28 cellular contexts compared by ENCODE assay signal in the genomic region with DNA sequence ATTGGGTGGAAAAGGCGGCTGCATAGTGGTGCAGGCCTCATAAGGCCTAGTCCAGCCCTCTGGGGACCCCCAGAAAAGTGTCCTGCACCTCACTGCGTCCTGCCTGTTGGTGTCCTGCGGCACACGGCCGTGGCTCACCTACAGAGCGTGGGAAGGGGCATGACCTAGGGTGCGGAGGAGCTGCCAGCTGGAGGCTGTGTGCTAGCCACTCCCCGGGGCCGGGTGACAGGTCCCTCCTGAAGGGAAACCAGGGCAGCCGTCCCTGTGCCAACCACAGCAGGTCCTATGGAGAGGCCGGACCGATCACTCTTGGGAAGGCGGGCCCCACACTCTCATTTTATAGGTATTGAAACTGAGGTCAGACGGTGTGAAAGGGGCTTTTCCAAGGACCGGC.
A peak's percentile ranks its signal among the peaks of the same experiment; 100 is the strongest.
DNase-seq lines count a peak whose midpoint lies in the region; ATAC-seq and TF ChIP-seq lines count a peak whose summit lies in the region.
"Had no signal": no experiment of that assay in that cellular context is flagged by ENCODE, and none has a peak within 500 bp of the region (broad histone marks: within the 10 kb centered on the region; RNA-seq: fewer than 3 reads in every experiment).

No MANE protein-coding gene starts in this region.

- no peaks in the 10 kb centered on the region for H3K27me3 Mint-ChIP-seq in stimulated activated naive CD8-positive, alpha-beta T cell treated with anti-CD3 and anti-CD28 coated beads, Interleukin-15, amount 100 ng/mL, for 72 hours
- no peaks in the 10 kb centered on the region for H3K27me3 Mint-ChIP-seq in activated T-helper 17 cell treated with anti-CD3 and anti-CD28 coated beads, Interleukin-2, amount 50 U/mL, for 72 hours
- H3K27me3 Mint-ChIP-seq in osteocyte (ENCODE audit: unreplicated experiment) (no peaks in the 10 kb centered on the region), immature natural killer cell (ENCODE audit: low read depth in 3 of 3) (peaks cover 0 to 4% (median 2%) of the 10 kb centered on the region in 3 donors)
- H3K27me3 Mint-ChIP-seq: CD4-positive, CD25-positive, alpha-beta regulatory T cell had no signal

- H3K27ac Mint-ChIP-seq in stimulated activated naive CD8-positive, alpha-beta T cell treated with anti-CD3 and anti-CD28 coated beads, Interleukin-15, amount 100 ng/mL, for 72 hours, result peak overlapping the region; percentile 97
- H3K27ac Mint-ChIP-seq in activated T-helper 17 cell treated with anti-CD3 and anti-CD28 coated beads, Interleukin-2, amount 50 U/mL, for 72 hours, result peak overlapping the region; percentile 68
- H3K27ac Mint-ChIP-seq in osteocyte (ENCODE audit: unreplicated experiment) (no peak overlapping the region), immature natural killer cell (no peak overlapping the region)

- H3K79me1 ChIP-seq in neuronal stem cell (ENCODE audit: low read depth, low read length), result peaks cover 2% of the 10 kb centered on the region

- no peak for DNase-seq in stimulated activated naive CD8-positive, alpha-beta T cell treated with anti-CD3 and anti-CD28 coated beads, Interleukin-15, amount 100 ng/mL, for 72 hours
- no peak for DNase-seq in stimulated activated naive CD8-positive, alpha-beta T cell treated with anti-CD3 and anti-CD28 coated beads, Interleukin-15, Interleukin-2, amounts not matched to agents 100 U/mL and 50 U/mL, for 24 hours
- no peak for DNase-seq in neuronal stem cell (ENCODE audit: low spot score)
- no peak for DNase-seq in osteocyte (ENCODE audit: extremely low spot score, unreplicated experiment)
- no peak for DNase-seq in activated effector memory CD4-positive, alpha-beta T cell treated with Interleukin-2 at 50 U/mL for 16 hours
- DNase-seq in immature natural killer cell, result no peak
- DNase-seq: activated CD4-positive, alpha-beta T cell treated with anti-CD3 and anti-CD28 coated beads for 1 hour; activated CD8-positive, alpha-beta memory T cell treated with anti-CD3 and anti-CD28 coated beads for 24 hours; activated gamma-delta T cell treated with Interleukin-2 at 50 U/mL for 16 hours; amygdala; CD4-positive, CD25-positive, alpha-beta regulatory T cell; colonic mucosa; effector CD8-positive, alpha-beta T cell; EL; erythroblast; GOT3; head of caudate nucleus; Karpas-422; NCI-H146; NCI-H2107; NCI-H774; stomach; T-helper 1 cell; transverse colon had no signal

- no peak overlapping the region for H2AFZ ChIP-seq in neuronal stem cell (ENCODE audit: low read length)

- H2BK12ac ChIP-seq in neuronal stem cell (ENCODE audit: low read length), result no peak overlapping the region

- H2BK5ac ChIP-seq in neuronal stem cell (ENCODE audit: low read length), result peak overlapping the region; percentile 18

- H3K4me2 ChIP-seq in neuronal stem cell (ENCODE audit: insufficient read depth, low read length, poor library complexity, severe bottlenecking), result no peak overlapping the region

- H3K4me1 ChIP-seq in neuronal stem cell (ENCODE audit: control insufficient read depth in 2 of 2, insufficient read depth in 1 of 2, low read depth in 1 of 2, low read length in 2 of 2), result no peaks in the 10 kb centered on the region
- H3K4me1 ChIP-seq: psoas muscle had no signal

- no peaks in the 10 kb centered on the region for H3K9me3 Mint-ChIP-seq in stimulated activated naive CD8-positive, alpha-beta T cell treated with anti-CD3 and anti-CD28 coated beads, Interleukin-15, amount 100 ng/mL, for 72 hours
- H3K9me3 Mint-ChIP-seq in activated T-helper 17 cell treated with anti-CD3 and anti-CD28 coated beads, Interleukin-2, amount 50 U/mL, for 72 hours, result no peaks in the 10 kb centered on the region
- H3K9me3 Mint-ChIP-seq in osteocyte (ENCODE audit: unreplicated experiment) (no peaks in the 10 kb centered on the region), immature natural killer cell (no peaks in the 10 kb centered on the region)
- H3K9me3 Mint-ChIP-seq: CD4-positive, CD25-positive, alpha-beta regulatory T cell had no signal

- no peak overlapping the region for H4K91ac ChIP-seq in neuronal stem cell (ENCODE audit: low read depth, low read length, poor library complexity)

- H3K9ac ChIP-seq in neuronal stem cell (ENCODE audit: low read depth, low read length, poor library complexity), result no peak overlapping the region

- H3K4me3 Mint-ChIP-seq in stimulated activated naive CD8-positive, alpha-beta T cell treated with anti-CD3 and anti-CD28 coated beads, Interleukin-15, amount 100 ng/mL, for 72 hours, result no peak overlapping the region
- no peak overlapping the region for H3K4me3 Mint-ChIP-seq in activated T-helper 17 cell treated with anti-CD3 and anti-CD28 coated beads, Interleukin-2, amount 50 U/mL, for 72 hours
- H3K4me3 Mint-ChIP-seq in osteocyte (ENCODE audit: unreplicated experiment), result no peak overlapping the region
- H3K4me3 Mint-ChIP-seq in immature natural killer cell, result no peak overlapping the region
- H3K4me3 Mint-ChIP-seq: CD4-positive, CD25-positive, alpha-beta regulatory T cell had no signal

- no peak overlapping the region for H3K27ac ChIP-seq in neuronal stem cell (replicated peaks; ENCODE audit: low read length)
- H3K27ac ChIP-seq: colonic mucosa, psoas muscle, SJSA1 had no signal

- H3K4ac ChIP-seq in neuronal stem cell (ENCODE audit: low read length), result no peak overlapping the region

- no peak overlapping the region for H2BK120ac ChIP-seq in neuronal stem cell (ENCODE audit: low read depth, low read length)

- no peaks in the 10 kb centered on the region for H3K36me3 Mint-ChIP-seq in activated T-helper 17 cell treated with anti-CD3 and anti-CD28 coated beads, Interleukin-2, amount 50 U/mL, for 72 hours (ENCODE audit: low read depth)
- H3K36me3 Mint-ChIP-seq in osteocyte (ENCODE audit: unreplicated experiment) (no peaks in the 10 kb centered on the region), immature natural killer cell (no peaks in the 10 kb centered on the region)
- H3K36me3 Mint-ChIP-seq: CD4-positive, CD25-positive, alpha-beta regulatory T cell had no signal

- H3K36me3 ChIP-seq in neuronal stem cell (replicated peaks in 1 of 2; ENCODE audit: control insufficient read depth in 2 of 2, insufficient read depth in 2 of 2, low read length in 2 of 2), result no peaks in the 10 kb centered on the region
- H3K36me3 ChIP-seq: colonic mucosa, SJSA1, stomach, transverse colon had no signal

- WGBS in neuronal stem cell (ENCODE audit: extremely low coverage in 2 of 2, insufficient read length in 2 of 2, insufficient replicate concordance in 1 of 2), 2 donors, result no CpG with 5 or more reads among the region's 15 CpGs

- no peak for ATAC-seq in stimulated activated naive CD8-positive, alpha-beta T cell treated with anti-CD3 and anti-CD28 coated beads, Interleukin-15, amount 100 ng/mL, for 72 hours
- ATAC-seq in stimulated activated naive CD8-positive, alpha-beta T cell treated with anti-CD3 and anti-CD28 coated beads, Interleukin-15, Interleukin-2, amounts not matched to agents 100 U/mL and 50 U/mL, for 24 hours, result no peak
- no peak for ATAC-seq in activated T-helper 17 cell treated with anti-CD3 and anti-CD28 coated beads, Interleukin-2, amount 50 U/mL, for 72 hours (replicated peaks)

- no peak overlapping the region for H3K4me3 ChIP-seq in neuronal stem cell (ENCODE audit: low read length in 2 of 2)
- H3K4me3 ChIP-seq: colonic mucosa, lung, psoas muscle, SJSA1, stomach, transverse colon had no signal

- H3K9me3 ChIP-seq in neuronal stem cell (replicated peaks in 1 of 2; ENCODE audit: control insufficient read depth in 2 of 2, insufficient read depth in 1 of 2, low read depth in 1 of 2, low read length in 2 of 2), result no peaks in the 10 kb centered on the region
- H3K9me3 ChIP-seq: colonic mucosa, psoas muscle, SJSA1, stomach, transverse colon had no signal

- peak overlapping the region; percentile 40 for H2AK5ac ChIP-seq in neuronal stem cell (ENCODE audit: low read depth, low read length)

- H2BK15ac ChIP-seq in neuronal stem cell (ENCODE audit: low read length), result no peak overlapping the region

- no peak for TF ChIP-seq CTCF in osteocyte (IDR thresholded peaks at IDR 0.05)

- peak overlapping the region; percentile 72 for H3K18ac ChIP-seq in neuronal stem cell (ENCODE audit: low read length)

- H3K27me3 ChIP-seq in neuronal stem cell (ENCODE audit: control insufficient read depth in 3 of 3, insufficient read depth in 3 of 3, low read depth in 1 of 3, low read length in 3 of 3), result peaks cover 0 to 7% (median 0%) of the 10 kb centered on the region in 3 experiments
- H3K27me3 ChIP-seq: colonic mucosa, SJSA1, stomach, transverse colon had no signal

- H3K14ac ChIP-seq in neuronal stem cell (ENCODE audit: low read length), result no peak overlapping the region

- no peak overlapping the region for H4K8ac ChIP-seq in neuronal stem cell (ENCODE audit: low read depth, low read length)

- H3K23ac ChIP-seq in neuronal stem cell (ENCODE audit: low read depth, low read length, poor library complexity), result no peak overlapping the region

- peaks cover 22% of the 10 kb centered on the region for H3K4me1 Mint-ChIP-seq in stimulated activated naive CD8-positive, alpha-beta T cell treated with anti-CD3 and anti-CD28 coated beads, Interleukin-15, amount 100 ng/mL, for 72 hours
- no peaks in the 10 kb centered on the region for H3K4me1 Mint-ChIP-seq in activated T-helper 17 cell treated with anti-CD3 and anti-CD28 coated beads, Interleukin-2, amount 50 U/mL, for 72 hours
- peaks cover 32% of the 10 kb centered on the region for H3K4me1 Mint-ChIP-seq in osteocyte (ENCODE audit: unreplicated experiment)
- no peaks in the 10 kb centered on the region for H3K4me1 Mint-ChIP-seq in immature natural killer cell

Comparison
In these comparisons a context has a peak if more than half of its experiments do, and no peak if none do; other contexts are left out.
1. H3K27ac Mint-ChIP-seq: peak in stimulated activated naive CD8-positive, alpha-beta T cell treated with anti-CD3 and anti-CD28 coated beads, Interleukin-15, amount 100 ng/mL, for 72 hours (2 of 2) and activated T-helper 17 cell treated with anti-CD3 and anti-CD28 coated beads, Interleukin-2, amount 50 U/mL, for 72 hours (single experiment); none in osteocyte (single experiment) and immature natural killer cell (0 of 6).